Comparison of ENCODE assay signal across 15 cellular contexts in genomic region chr15:82831894-82832600, GRCh38. TPM values are rescaled to one million over a fixed set of nuclear protein-coding genes. Genes with fewer than 3 reads are reported as not detected.
A peak's percentile ranks its signal among the peaks of the same experiment; 100 is the strongest.
DNase-seq lines count a peak whose midpoint lies in the region; ATAC-seq, FAIRE-seq and TF ChIP-seq lines count a peak whose summit lies in the region.
"Had no signal": no experiment of that assay in that cellular context is flagged by ENCODE, and none has a peak within 500 bp of the region (broad histone marks: within the 10 kb centered on the region; RNA-seq: fewer than 3 reads in every experiment).

No MANE protein-coding gene starts in this region.

- H4K20me1 ChIP-seq in HepG2 (ENCODE audit: insufficient read depth, low read length) (no peaks in the 10 kb centered on the region), PC-9 (ENCODE audit: insufficient read depth) (no peaks in the 10 kb centered on the region)

- H3F3A ChIP-seq in PC-9 (ENCODE audit: insufficient read depth, low read depth) = peaks cover 17% of the 10 kb centered on the region

- no peaks in the 10 kb centered on the region for H3K27me3 Mint-ChIP-seq in type B pancreatic cell

- no peak for TF ChIP-seq EP300 in HepG2 (IDR thresholded peaks at IDR 0.05; ENCODE audit: low read depth in 2 of 2, low read length in 2 of 2)
- TF ChIP-seq EP300 in HepG2 (CRISPR knock-in tag; IDR thresholded peaks at IDR 0.05; ENCODE audit: borderline replicate concordance) = no peak

- POLR2A ChIA-PET in HepG2 (lab: Yijun Ruan, JAX) = interaction anchor here (0.8 kb wide), 1 partner anchor 82 kb away, joined by 3 read pairs; no protein-coding TSS in a partner anchor
- POLR2A ChIA-PET in PC-9 (lab: Charles Lee; ENCODE audit: unreplicated experiment) = interaction anchor here (0.6 to 0.7 kb wide), 2 partner anchors 47 to 292 kb away, joined by 3 to 4 read pairs; partner anchors contain the start of gene RPS17

- no peaks in the 10 kb centered on the region for H3K9me3 Mint-ChIP-seq in type B pancreatic cell

- H3K36me3 Mint-ChIP-seq in type B pancreatic cell = peaks cover 47% of the 10 kb centered on the region

- FAIRE-seq in HepG2 (lab: Jason Lieb, UNC) (no peak), RCC 7860 (lab: Jason Lieb, UNC) (no peak)
- FAIRE-seq: pancreas had no signal

- H3K4me2 ChIP-seq in HepG2 (ENCODE audit: low read depth, low read length) (no peak overlapping the region), PC-9 (peak overlapping the region; percentile 42)

- no peaks in the 10 kb centered on the region for H3K27me3 ChIP-seq in liver (ENCODE audit: control insufficient read depth in 4 of 4, insufficient read depth in 4 of 4, low read length in 3 of 4)
- H3K27me3 ChIP-seq in HepG2 (ENCODE audit: control insufficient read depth in 1 of 2, insufficient read depth in 2 of 2, low read length in 2 of 2) = no peaks in the 10 kb centered on the region
- no peaks in the 10 kb centered on the region for H3K27me3 ChIP-seq in PC-9 (ENCODE audit: insufficient read depth, low read depth)
- H3K27me3 ChIP-seq: pancreas had no signal

- intact Hi-C loops in HepG2 (cut with micrococcal nuclease; ENCODE audit: unreplicated experiment) (no loop called here), PC-9 (cut with micrococcal nuclease; ENCODE audit: unreplicated experiment) (no loop called here)

- in situ Hi-C loops in HepG2 (cut with HindIII; ENCODE audit: extremely low pct_ligation_motif_present, low pct_unique_long_range_greater_than_20kb) = no loop called here

- peaks cover 2 to 38% (median 31%) of the 10 kb centered on the region in 4 donors for H3K4me1 ChIP-seq in liver (ENCODE audit: control insufficient read depth in 4 of 4, insufficient read depth in 4 of 4, low read length in 3 of 4)
- peaks cover 24% of the 10 kb centered on the region for H3K4me1 ChIP-seq in HepG2 (ENCODE audit: insufficient read depth, low read length)
- H3K4me1 ChIP-seq in PC-9 (replicated peaks; ENCODE audit: insufficient read depth) = peaks cover 22% of the 10 kb centered on the region

- TF ChIP-seq CTCF in liver (IDR thresholded peaks at IDR 0.05; ENCODE audit: low read depth, low read length, missing input control) = no peak
- TF ChIP-seq CTCF in HepG2 (CRISPR knock-in tag; IDR thresholded peaks at IDR 0.05) = no peak
- no peak; the same call in 1 of the 2 replicates for TF ChIP-seq CTCF in PC-9 (conservative IDR thresholded peaks at IDR 0.05)
- TF ChIP-seq CTCF in epithelial cell of proximal tubule (conservative IDR thresholded peaks at IDR 0.05; ENCODE audit: low read depth, low read length) = no peak
- TF ChIP-seq CTCF in type B pancreatic cell (conservative IDR thresholded peaks at IDR 0.05) = no peak

- H3K4me3 ChIP-seq in liver (ENCODE audit: low read depth in 1 of 3, low read length in 3 of 3) = no peak overlapping the region
- no peak overlapping the region for H3K4me3 ChIP-seq in HepG2 (replicated peaks in 1 of 3; ENCODE audit: insufficient read depth in 1 of 3, low read depth in 2 of 3, low read length in 3 of 3)
- H3K4me3 ChIP-seq in PC-9 = no peak overlapping the region
- H3K4me3 ChIP-seq in epithelial cell of proximal tubule (ENCODE audit: low read depth, low read length) = peak overlapping the region; percentile 7
- H3K4me3 ChIP-seq: pancreas had no signal

- H3K9me2 ChIP-seq in PC-9 (ENCODE audit: insufficient read depth) = no peaks in the 10 kb centered on the region

- TF ChIP-seq POLR2A in HepG2 (IDR thresholded peaks at IDR 0.05; ENCODE audit: insufficient read depth in 1 of 2, low read depth in 2 of 2, low read length in 2 of 2) = no peak

- H3K27ac Mint-ChIP-seq in type B pancreatic cell = peak overlapping the region; percentile 88

- H3K4me1 Mint-ChIP-seq in type B pancreatic cell (ENCODE audit: unreplicated experiment) = peaks cover 12% of the 10 kb centered on the region

- H3K36me3 ChIP-seq in liver (ENCODE audit: control insufficient read depth in 4 of 4, insufficient read depth in 3 of 4, low read depth in 1 of 4, low read length in 3 of 4) = peaks cover 9 to 59% (median 43%) of the 10 kb centered on the region in 4 donors
- H3K36me3 ChIP-seq in HepG2 (replicated peaks in 1 of 2; ENCODE audit: control insufficient read depth in 1 of 2, insufficient read depth in 2 of 2, low read length in 2 of 2) = peaks cover 17 to 72% of the 10 kb centered on the region in 2 experiments
- peaks cover 14% of the 10 kb centered on the region for H3K36me3 ChIP-seq in PC-9 (ENCODE audit: low read depth)

- H3K27ac ChIP-seq in liver (ENCODE audit: low read depth in 1 of 2, low read length in 2 of 2) (peak overlapping the region; percentile 39 to 62), HepG2 (ENCODE audit: extremely low read length, insufficient read depth, low read length) (no peak overlapping the region), PC-9 (peak overlapping the region; percentile 65)
- H3K27ac ChIP-seq: C4-2B had no signal

- no peak for ATAC-seq in HepG2

- DNase-seq in HepG2 (ENCODE audit: low spot score) (no peak), PC-9 (no peak), epithelial cell of proximal tubule (ENCODE audit: low read depth) (no peak), type B pancreatic cell (ENCODE audit: extremely low spot score, unreplicated experiment) (no peak), RCC 7860 (ENCODE audit: low spot score) (no peak), NAMALWA (ENCODE audit: low spot score) (no peak)
- DNase-seq in activated CD8-positive, alpha-beta memory T cell treated with anti-CD3 and anti-CD28 coated beads, Interleukin-2, amount 50 U/mL, for 4 hours = no peak
- DNase-seq: GF-D8, GOT3, MM.1S, pancreas, substantia nigra had no signal

- H3K79me2 ChIP-seq in HepG2 (ENCODE audit: insufficient read depth, low read length) = no peaks in the 10 kb centered on the region
- no peaks in the 10 kb centered on the region for H3K79me2 ChIP-seq in PC-9 (ENCODE audit: low read depth)

- CTCF ChIA-PET in HepG2 (lab: Yijun Ruan, JAX; ENCODE audit: low intra/inter-chr PET ratio, low total read pairs) = no interaction called here
- CTCF ChIA-PET in PC-9 (lab: Charles Lee) = interaction anchor here (1.1 kb wide), 1 partner anchor 179 kb away, joined by 4 read pairs; the partner anchor contains the start of gene C15orf40

- H2AFZ ChIP-seq in HepG2 (ENCODE audit: low read length) (no peak overlapping the region), PC-9 (no peak overlapping the region)

- BruUV-seq in HepG2 (replicated peaks; lab: Mats Ljungman, UMichigan) (no TSS peak), PC-9 (replicated peaks; lab: Mats Ljungman, UMichigan) (no TSS peak)

- H3K9ac ChIP-seq in liver (ENCODE audit: low read depth in 1 of 2, low read length in 2 of 2) = no peak overlapping the region
- no peak overlapping the region for H3K9ac ChIP-seq in HepG2 (ENCODE audit: insufficient read depth, low read depth, low read length)

- TF ChIP-seq RAD21 in liver (IDR thresholded peaks at IDR 0.05) = no peak
- TF ChIP-seq RAD21 in HepG2 (CRISPR knock-in tag; IDR thresholded peaks at IDR 0.05) = no peak

- no peaks in the 10 kb centered on the region for H3K9me3 ChIP-seq in liver (ENCODE audit: control insufficient read depth in 4 of 4, low read length in 3 of 4)
- no peaks in the 10 kb centered on the region for H3K9me3 ChIP-seq in HepG2 (ENCODE audit: low read length)
- H3K9me3 ChIP-seq in PC-9 (ENCODE audit: insufficient read depth, low read depth) = no peaks in the 10 kb centered on the region
- H3K9me3 ChIP-seq: pancreas had no signal

- WGBS in liver = 77% methylated on average over 5 of the region's 5 CpGs
- WGBS in HepG2 (ENCODE audit: low lambda C conversion rate) = 89% methylated on average over 5 of the region's 5 CpGs

- H3K4me3 Mint-ChIP-seq in type B pancreatic cell = peak overlapping the region; percentile 60

RNA-seq across cellular contexts. Expression of gene WHAMM, which starts 22.6 kb away (rescaled TPM):
- total RNA-seq in liver (1 to 10 TPM; 3.8 to 4.0 TPM), HepG2 (2016; rRNA removed; fragmentation: Illumina TruSeq; extraction: Trizol) (2.7 and 2.9 TPM in 2 replicates), PC-9 (2021) (6.4 and 6.9 TPM in 2 replicates), epithelial cell of proximal tubule (6.0 TPM in 2 replicates), type B pancreatic cell (ENCODE audit: low replicate concordance) (9.0 and 10.9 TPM in 2 replicates)
- polyA plus RNA-seq in liver (1 to 10 TPM; 2.5 TPM), HepG2 (2011; rRNA removed) (3.0 and 3.5 TPM in 2 replicates)
- total RNA-seq in HepG2 (2016; cell fraction: cytosol; rRNA removed; fragmentation: Illumina TruSeq; extraction: Trizol; ENCODE audit: low read depth) = 3.1 and 4.9 TPM in 2 replicates
- total RNA-seq in HepG2 (2016; cell fraction: insoluble cytoplasmic fraction; rRNA removed; fragmentation: Illumina TruSeq; extraction: Trizol) = 2.6 and 3.0 TPM in 2 replicates
- 2.5 and 2.6 TPM in 2 replicates for total RNA-seq in HepG2 (2016; cell fraction: membrane; rRNA removed; fragmentation: Illumina TruSeq; extraction: Trizol)
- 3.3 and 3.8 TPM in 2 replicates for total RNA-seq in HepG2 (2016; cell fraction: nucleus; rRNA removed; fragmentation: Illumina TruSeq; extraction: Trizol)
- 2.4 TPM in 2 replicates for polyA plus RNA-seq in HepG2 (2011; cell fraction: cytosol; rRNA removed)
- 3.2 and 3.8 TPM in 2 replicates for polyA plus RNA-seq in HepG2 (2011; cell fraction: nucleus; rRNA removed)
- polyA plus RNA-seq in HepG2 (2012) = 3.0 and 3.3 TPM in 2 replicates
- polyA plus RNA-seq in HepG2 (2016; cell fraction: cytosol; fragmentation: Illumina TruSeq; extraction: Trizol; ENCODE audit: low read depth) = 0.59 and 0.61 TPM in 2 replicates
- polyA plus RNA-seq in HepG2 (2016; cell fraction: insoluble cytoplasmic fraction; fragmentation: Illumina TruSeq; extraction: Trizol; ENCODE audit: low read depth) = 4.2 and 4.9 TPM in 2 replicates
- polyA plus RNA-seq in HepG2 (2016; cell fraction: membrane; fragmentation: Illumina TruSeq; extraction: Trizol; ENCODE audit: low read depth) = 2.1 and 2.3 TPM in 2 replicates
- 6.8 and 8.2 TPM in 2 replicates for polyA plus RNA-seq in HepG2 (2016; cell fraction: nucleus; fragmentation: Illumina TruSeq; extraction: Trizol; ENCODE audit: insufficient read depth, low read depth)
- 1.8 and 2.1 TPM in 2 replicates for polyA minus RNA-seq in HepG2 (2011; rRNA and poly(A)+ RNA removed; ENCODE audit: low replicate concordance)
- polyA minus RNA-seq in HepG2 (2011; cell fraction: cytosol; rRNA and poly(A)+ RNA removed) = 1.5 and 1.6 TPM in 2 replicates
- polyA minus RNA-seq in HepG2 (2011; cell fraction: nucleus; rRNA and poly(A)+ RNA removed) = 3.1 TPM in 2 replicates

RNA-seq across cellular contexts. Expression of gene FSD2, which starts 26.2 kb away (rescaled TPM):
- total RNA-seq in liver = under 1 TPM; under 0.01 to 0.05 TPM
- polyA plus RNA-seq in liver = under 1 TPM in 1 of 2 donors, not detected in 1; 0.10 TPM
- not detected in 2 replicates for total RNA-seq in HepG2 (2016; rRNA removed; fragmentation: Illumina TruSeq; extraction: Trizol)
- not detected in 2 replicates for total RNA-seq in HepG2 (2016; cell fraction: cytosol; rRNA removed; fragmentation: Illumina TruSeq; extraction: Trizol; ENCODE audit: low read depth)
- total RNA-seq in HepG2 (2016; cell fraction: insoluble cytoplasmic fraction; rRNA removed; fragmentation: Illumina TruSeq; extraction: Trizol) = not detected in 2 replicates
- not detected in 2 replicates for total RNA-seq in HepG2 (2016; cell fraction: membrane; rRNA removed; fragmentation: Illumina TruSeq; extraction: Trizol)
- not detected in 2 replicates for total RNA-seq in HepG2 (2016; cell fraction: nucleus; rRNA removed; fragmentation: Illumina TruSeq; extraction: Trizol)
- not detected in 2 replicates for polyA plus RNA-seq in HepG2 (2011; rRNA removed)
- polyA plus RNA-seq in HepG2 (2011; cell fraction: cytosol; rRNA removed) = not detected in 2 replicates
- polyA plus RNA-seq in HepG2 (2011; cell fraction: nucleus; rRNA removed) = not detected in 2 replicates
- not detected in 2 replicates for polyA plus RNA-seq in HepG2 (2012)
- not detected in 2 replicates for polyA plus RNA-seq in HepG2 (2016; cell fraction: cytosol; fragmentation: Illumina TruSeq; extraction: Trizol; ENCODE audit: low read depth)
- not detected in 2 replicates for polyA plus RNA-seq in HepG2 (2016; cell fraction: insoluble cytoplasmic fraction; fragmentation: Illumina TruSeq; extraction: Trizol; ENCODE audit: low read depth)
- polyA plus RNA-seq in HepG2 (2016; cell fraction: membrane; fragmentation: Illumina TruSeq; extraction: Trizol; ENCODE audit: low read depth) = not detected in 2 replicates
- not detected in 2 replicates for polyA plus RNA-seq in HepG2 (2016; cell fraction: nucleus; fragmentation: Illumina TruSeq; extraction: Trizol; ENCODE audit: insufficient read depth, low read depth)
- not detected in 2 replicates for polyA minus RNA-seq in HepG2 (2011; rRNA and poly(A)+ RNA removed; ENCODE audit: low replicate concordance)
- polyA minus RNA-seq in HepG2 (2011; cell fraction: cytosol; rRNA and poly(A)+ RNA removed) = not detected in 2 replicates
- under 0.01 TPM in 1 of 2 replicates, not detected in the other for polyA minus RNA-seq in HepG2 (2011; cell fraction: nucleus; rRNA and poly(A)+ RNA removed)
- total RNA-seq in PC-9 (2021) = not detected in 2 replicates
- total RNA-seq in epithelial cell of proximal tubule = not detected in 2 replicates
- not detected in 2 replicates for total RNA-seq in type B pancreatic cell (ENCODE audit: low replicate concordance)
- total RNA-seq: T-helper 2 cell treated with Interferon-gamma antibody and Interleukin-4, amounts not matched to agents 100 ng/mL and 5 ng/mL, for 36 hours had no signal
